In the genomic region with DNA sequence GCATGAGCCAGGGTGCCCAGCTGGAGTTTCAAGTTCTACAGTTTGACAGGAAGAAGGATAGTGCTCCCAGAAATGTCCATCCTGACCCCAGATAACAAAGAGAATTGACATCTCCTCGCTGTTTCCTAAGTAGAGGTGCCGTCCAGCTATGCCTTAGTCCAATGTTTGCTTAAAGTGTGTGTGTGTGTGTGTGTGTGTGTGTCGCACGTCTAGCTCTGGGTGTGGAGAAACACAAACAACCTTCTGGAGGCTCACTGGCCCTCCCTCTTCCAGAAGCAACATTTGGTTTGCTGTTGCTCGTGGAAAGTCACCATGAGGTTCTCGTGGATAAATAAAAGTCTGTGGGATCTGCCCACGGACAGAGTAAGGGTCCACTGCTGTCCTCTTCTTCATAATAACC, we compare ENCODE assay signal across 13 cellular contexts. TPM values are rescaled to one million over a fixed set of nuclear protein-coding genes. Genes with fewer than 3 reads are reported as not detected.
DNase-seq lines count a peak whose midpoint lies in the region; ATAC-seq and TF ChIP-seq lines count a peak whose summit lies in the region.
"Had no signal": no experiment of that assay in that cellular context is flagged by ENCODE, and none has a peak within 500 bp of the region (broad histone marks: within the 10 kb centered on the region; RNA-seq: fewer than 3 reads in every experiment).

No MANE protein-coding gene starts in this region.

- H3K9me3 Mint-ChIP-seq in HFFc6: peaks cover 10% of the 10 kb centered on the region
- peaks cover 9% of the 10 kb centered on the region for H3K9me3 Mint-ChIP-seq in stimulated activated memory B cell treated with anti-CD40 and anti-IgM and Interleukin-4, amounts not matched to agents 10 μg/mL and 1 μg/mL and 100 μg/mL, for 72 hours

- H3K4me2 ChIP-seq in skeletal muscle satellite cell (ENCODE audit: low read length): peak overlapping the region; percentile 79

- no peaks in the 10 kb centered on the region for H3K27me3 ChIP-seq in layer of hippocampus (ENCODE audit: control insufficient read depth, insufficient read depth, low read length)
- no peaks in the 10 kb centered on the region for H3K27me3 ChIP-seq in skeletal muscle satellite cell (ENCODE audit: control insufficient read depth, insufficient read depth, low read length)

- H3K27me3 Mint-ChIP-seq in HFFc6 (ENCODE audit: insufficient read depth): peaks cover 2% of the 10 kb centered on the region
- no peaks in the 10 kb centered on the region for H3K27me3 Mint-ChIP-seq in stimulated activated memory B cell treated with anti-CD40 and anti-IgM and Interleukin-4, amounts not matched to agents 10 μg/mL and 1 μg/mL and 100 μg/mL, for 72 hours
- H3K27me3 Mint-ChIP-seq: type B pancreatic cell had no signal

- no peak for TF ChIP-seq CTCF in HFFc6 (IDR thresholded peaks at IDR 0.05)

- H3K4me3 ChIP-seq in skeletal muscle satellite cell (ENCODE audit: low read length): peak overlapping the region; percentile 50

- H3K9ac ChIP-seq in skeletal muscle satellite cell (ENCODE audit: low read depth, low read length): peak overlapping the region; percentile 74

- ATAC-seq in stimulated activated memory B cell treated with anti-CD40 and anti-IgM and Interleukin-4, amounts not matched to agents 10 μg/mL and 1 μg/mL and 100 μg/mL, for 72 hours: no peak
- ATAC-seq in GM19023 (IDR thresholded peaks at IDR 0.05; ENCODE audit: unreplicated experiment): no peak
- ATAC-seq: activated CD4-positive, CD25-positive, alpha-beta regulatory T cell treated with anti-CD3 and anti-CD28 coated beads, Interleukin-2, amount 50 U/mL, for 24 hours; effector memory CD8-positive, alpha-beta T cell had no signal

- H3K36me3 Mint-ChIP-seq in HFFc6 (ENCODE audit: low read depth): peaks cover 28% of the 10 kb centered on the region
- peaks cover 8% of the 10 kb centered on the region for H3K36me3 Mint-ChIP-seq in stimulated activated memory B cell treated with anti-CD40 and anti-IgM and Interleukin-4, amounts not matched to agents 10 μg/mL and 1 μg/mL and 100 μg/mL, for 72 hours

- H3K27ac ChIP-seq in caudate nucleus (ENCODE audit: low read depth, low read length) (peak overlapping the region; percentile 78), layer of hippocampus (ENCODE audit: low read depth, low read length) (peak overlapping the region; percentile 38)

- no peak for DNase-seq in HFFc6
- no peak for DNase-seq in caudate nucleus (lab: John Stamatoyannopoulos, UW)
- no peak for DNase-seq in posterior cingulate gyrus
- no peak for DNase-seq in activated T-cell treated with anti-CD3 and anti-CD28 coated beads, Interleukin-2, amount 50 U/mL, for 48 hours
- DNase-seq: activated T-cell treated with anti-CD3 and anti-CD28 coated beads, Interleukin-2, amount 50 U/mL, for 1 hour; effector memory CD8-positive, alpha-beta T cell; Kasumi-1 had no signal

- intact Hi-C loops in posterior cingulate gyrus (cut with DNase I): no loop called here

- peak overlapping the region; percentile 83 for H3K4me3 Mint-ChIP-seq in HFFc6
- no peak overlapping the region for H3K4me3 Mint-ChIP-seq in stimulated activated memory B cell treated with anti-CD40 and anti-IgM and Interleukin-4, amounts not matched to agents 10 μg/mL and 1 μg/mL and 100 μg/mL, for 72 hours
- H3K4me3 Mint-ChIP-seq: effector memory CD8-positive, alpha-beta T cell; type B pancreatic cell had no signal

- H3K9me3 ChIP-seq in skeletal muscle satellite cell (replicated peaks; ENCODE audit: low read length): no peaks in the 10 kb centered on the region

- peaks cover 21% of the 10 kb centered on the region for H3K4me1 ChIP-seq in skeletal muscle satellite cell (ENCODE audit: control insufficient read depth, insufficient read depth, low read length)

- no peaks in the 10 kb centered on the region for H3K36me3 ChIP-seq in skeletal muscle satellite cell (ENCODE audit: insufficient read depth, low read length)

- peaks cover 18% of the 10 kb centered on the region for H3K4me1 Mint-ChIP-seq in HFFc6 (ENCODE audit: low read depth)
- H3K4me1 Mint-ChIP-seq in stimulated activated memory B cell treated with anti-CD40 and anti-IgM and Interleukin-4, amounts not matched to agents 10 μg/mL and 1 μg/mL and 100 μg/mL, for 72 hours: peaks cover 26% of the 10 kb centered on the region

- H3K27ac Mint-ChIP-seq in HFFc6: peak overlapping the region; percentile 90
- no peak overlapping the region for H3K27ac Mint-ChIP-seq in stimulated activated memory B cell treated with anti-CD40 and anti-IgM and Interleukin-4, amounts not matched to agents 10 μg/mL and 1 μg/mL and 100 μg/mL, for 72 hours
- H3K27ac Mint-ChIP-seq: effector memory CD8-positive, alpha-beta T cell; type B pancreatic cell had no signal

RNA-seq across cellular contexts. Expression of a gene that starts 22.1 kb away (rescaled TPM):
- 10 to 100 TPM; 14.3 to 35.7 (median 29.7) TPM for total RNA-seq in HFFc6 (2021; fragmentation: NEBNext Ultra II Directional; extraction: Animal tissue kit (Norgen Biotek cat#: 25700))
- total RNA-seq in skeletal muscle satellite cell (2012; rRNA removed): 23.2 and 24.8 TPM in 2 replicates
